Comparison of ENCODE assay signal across 10 cellular contexts in genomic region chr6:151681426-151682059, GRCh38.
DNase-seq lines count a peak whose midpoint lies in the region; ATAC-seq and TF ChIP-seq lines count a peak whose summit lies in the region.
"Had no signal": no experiment of that assay in that cellular context is flagged by ENCODE, and none has a peak within 500 bp of the region (broad histone marks: within the 10 kb centered on the region; RNA-seq: fewer than 3 reads in every experiment).

No MANE protein-coding gene starts in this region.

- no peak overlapping the region for H3K27ac Mint-ChIP-seq in GM23338
- no peak overlapping the region for H3K27ac Mint-ChIP-seq in activated naive CD8-positive, alpha-beta T cell treated with anti-CD3 and anti-CD28 coated beads, Interleukin-2, amount 50 U/mL, for 24 hours
- H3K27ac Mint-ChIP-seq in immature natural killer cell, result no peak overlapping the region

- no peak overlapping the region for H3K4me3 ChIP-seq in GM23338
- peak overlapping the region in 1 of 3 donors; percentile 4 for H3K4me3 ChIP-seq in liver (ENCODE audit: low read depth in 1 of 3, low read length in 3 of 3)
- H3K4me3 ChIP-seq in testis, result peak overlapping the region in 1 of 2 donors; percentile 30
- peak overlapping the region in 2 of 8 donors; percentile 12 to 29 for H3K4me3 ChIP-seq in spleen
- H3K4me3 ChIP-seq: prostate gland had no signal

- peak overlapping the region; percentile 95 for H2AFZ ChIP-seq in GM23338

- H3K9me2 ChIP-seq in GM23338 (ENCODE audit: insufficient read depth), result peaks cover 12% of the 10 kb centered on the region; the same call in 1 of the 2 replicates

- no peaks in the 10 kb centered on the region for H3K79me2 ChIP-seq in GM23338 (replicated peaks; ENCODE audit: insufficient read depth)

- H3K9me3 Mint-ChIP-seq in GM23338 (no peaks in the 10 kb centered on the region), immature natural killer cell (no peaks in the 10 kb centered on the region)
- H3K9me3 Mint-ChIP-seq in activated naive CD8-positive, alpha-beta T cell treated with anti-CD3 and anti-CD28 coated beads, Interleukin-2, amount 50 U/mL, for 24 hours, result no peaks in the 10 kb centered on the region

- ATAC-seq in GM23338 (no peak), HG03342 (IDR thresholded peaks at IDR 0.05; ENCODE audit: unreplicated experiment) (no peak)
- no peak for ATAC-seq in activated naive CD8-positive, alpha-beta T cell treated with anti-CD3 and anti-CD28 coated beads, Interleukin-2, amount 50 U/mL, for 24 hours
- ATAC-seq: SK-N-SH treated with all-trans-retinoic acid at 6 μM for 48 hours had no signal

- intact Hi-C loops in testis (cut with DNase I; ENCODE audit: low total_unique reads) (loop anchor here (10.0 kb wide), 1 partner anchor 433 kb away; no protein-coding TSS in a partner anchor), spleen (cut with DNase I; ENCODE audit: low total_unique reads) (no loop called here)

- DNase-seq in GM23338 (ENCODE audit: low spot score) (no peak), testis (peak; percentile 17), spleen (no peak), immature natural killer cell (no peak)
- DNase-seq in activated naive CD8-positive, alpha-beta T cell treated with anti-CD3 and anti-CD28 coated beads, Interleukin-2, amount 50 U/mL, for 24 hours, result no peak
- DNase-seq: NCI-H1417 treated with DMSO at 0.1 percent for 48 hours had no signal

- H3K4me3 Mint-ChIP-seq in GM23338 (no peak overlapping the region), immature natural killer cell (peak overlapping the region in 1 of 5 donors; percentile 48)
- H3K4me3 Mint-ChIP-seq in activated naive CD8-positive, alpha-beta T cell treated with anti-CD3 and anti-CD28 coated beads, Interleukin-2, amount 50 U/mL, for 24 hours, result peak overlapping the region; percentile 10

- H3K36me3 Mint-ChIP-seq in GM23338 (ENCODE audit: low read depth) (no peaks in the 10 kb centered on the region), immature natural killer cell (no peaks in the 10 kb centered on the region)
- no peaks in the 10 kb centered on the region for H3K36me3 Mint-ChIP-seq in activated naive CD8-positive, alpha-beta T cell treated with anti-CD3 and anti-CD28 coated beads, Interleukin-2, amount 50 U/mL, for 24 hours (ENCODE audit: low read depth)

- TF ChIP-seq CTCF in GM23338 (conservative IDR thresholded peaks at IDR 0.05; ENCODE audit: low read depth in 2 of 2), result no peak
- no peak for TF ChIP-seq CTCF in liver (IDR thresholded peaks at IDR 0.05; ENCODE audit: low read depth, low read length, missing input control)
- no peak for TF ChIP-seq CTCF in testis (IDR thresholded peaks at IDR 0.05)
- TF ChIP-seq CTCF in spleen (IDR thresholded peaks at IDR 0.05 in 8 of 11, conservative IDR thresholded peaks at IDR 0.05 in 3 of 11), result no peak

- H3K9me3 ChIP-seq in liver (ENCODE audit: control insufficient read depth in 4 of 4, low read length in 3 of 4) (no peaks in the 10 kb centered on the region), testis (no peaks in the 10 kb centered on the region), spleen (no peaks in the 10 kb centered on the region)
- H3K9me3 ChIP-seq: prostate gland had no signal

- H3K27me3 Mint-ChIP-seq in GM23338 (ENCODE audit: insufficient read depth, low read depth, poor library complexity) (no peaks in the 10 kb centered on the region), immature natural killer cell (ENCODE audit: low read depth in 3 of 3) (peaks cover 0 to 4% (median 3%) of the 10 kb centered on the region in 3 donors)
- H3K27me3 Mint-ChIP-seq in activated naive CD8-positive, alpha-beta T cell treated with anti-CD3 and anti-CD28 coated beads, Interleukin-2, amount 50 U/mL, for 24 hours, result peaks cover 13% of the 10 kb centered on the region

- H3K4me2 ChIP-seq in GM23338, result no peak overlapping the region

- peaks cover 10% of the 10 kb centered on the region for H3K4me1 ChIP-seq in GM23338 (ENCODE audit: insufficient read depth)
- H3K4me1 ChIP-seq in liver (ENCODE audit: control insufficient read depth in 4 of 4, insufficient read depth in 4 of 4, low read length in 3 of 4), result peaks cover 6 to 46% (median 40%) of the 10 kb centered on the region in 4 donors
- H3K4me1 ChIP-seq in testis, result no peaks in the 10 kb centered on the region
- peaks cover 0 to 16% (median 6%) of the 10 kb centered on the region in 6 donors for H3K4me1 ChIP-seq in spleen
- H3K4me1 ChIP-seq: prostate gland had no signal

- no peaks in the 10 kb centered on the region for H3F3A ChIP-seq in GM23338 (replicated peaks; ENCODE audit: low read depth)

- WGBS in liver, result 39% methylated on average over 23 of the region's 23 CpGs
- WGBS in testis, 2 donors, result 31 to 32% methylated on average over 15 to 23 of the region's 23 CpGs
- WGBS in spleen, 5 donors, result 19 to 32% (median 22%) methylated on average over 23 of the region's 23 CpGs

- H4K20me1 ChIP-seq in GM23338 (replicated peaks; ENCODE audit: insufficient read depth), result no peaks in the 10 kb centered on the region

- H3K36me3 ChIP-seq in GM23338 (ENCODE audit: insufficient read depth) (no peaks in the 10 kb centered on the region), liver (ENCODE audit: control insufficient read depth in 4 of 4, insufficient read depth in 3 of 4, low read depth in 1 of 4, low read length in 3 of 4) (no peaks in the 10 kb centered on the region), testis (ENCODE audit: low read depth, missing control alignments) (no peaks in the 10 kb centered on the region), spleen (no peaks in the 10 kb centered on the region)
- H3K36me3 ChIP-seq: prostate gland had no signal

- TF ChIP-seq POLR2A in testis (IDR thresholded peaks at IDR 0.05), result no peak
- no peak for TF ChIP-seq POLR2A in spleen (IDR thresholded peaks at IDR 0.05)

- TF ChIP-seq RAD21 in liver (IDR thresholded peaks at IDR 0.05), result no peak

- H3K4me1 Mint-ChIP-seq in GM23338 (peaks cover 14% of the 10 kb centered on the region), immature natural killer cell (peaks cover 4 to 9% of the 10 kb centered on the region in 2 donors)
- H3K4me1 Mint-ChIP-seq in activated naive CD8-positive, alpha-beta T cell treated with anti-CD3 and anti-CD28 coated beads, Interleukin-2, amount 50 U/mL, for 24 hours, result peaks cover 19% of the 10 kb centered on the region

- H3K9ac ChIP-seq in liver (ENCODE audit: low read depth in 1 of 2, low read length in 2 of 2), result peak overlapping the region in 1 of 2 donors; percentile 31

- H3K27ac ChIP-seq in GM23338 (ENCODE audit: low read depth), result no peak overlapping the region
- H3K27ac ChIP-seq in liver (ENCODE audit: low read depth in 1 of 2, low read length in 2 of 2), result peak overlapping the region; percentile 72 to 76
- H3K27ac ChIP-seq in testis, result no peak overlapping the region
- peak overlapping the region in 3 of 8 donors; percentile 2 to 32 (median 23) for H3K27ac ChIP-seq in spleen

- H3K27me3 ChIP-seq in GM23338 (ENCODE audit: insufficient read depth) (no peaks in the 10 kb centered on the region), liver (ENCODE audit: control insufficient read depth in 4 of 4, insufficient read depth in 4 of 4, low read length in 3 of 4) (no peaks in the 10 kb centered on the region), testis (no peaks in the 10 kb centered on the region), spleen (replicated peaks in 1 of 7) (no peaks in the 10 kb centered on the region)

TF ChIP-seq in GM23338, 12 proteins besides CTCF, POLR2A, EP300 and RAD21 (continues in another document):
- TF ChIP-seq POLR2AphosphoS5 (IDR thresholded peaks at IDR 0.05; ENCODE audit: low read depth) (no peak), EZH2 (IDR thresholded peaks at IDR 0.05; ENCODE audit: low read depth, unreplicated experiment) (no peak), EZH2phosphoT487 (IDR thresholded peaks at IDR 0.05; ENCODE audit: unreplicated experiment) (no peak), NANOG (IDR thresholded peaks at IDR 0.05; ENCODE audit: borderline replicate concordance) (no peak), ZNF114 (CRISPR knock-in tag; IDR thresholded peaks at IDR 0.05) (no peak)

TF ChIP-seq in liver, 16 proteins besides CTCF, POLR2A, EP300 and RAD21:
- TF ChIP-seq HNF4A (conservative IDR thresholded peaks at IDR 0.05), result peak; percentile 6 to 33
- TF ChIP-seq JUND (IDR thresholded peaks at IDR 0.05), result no peak

Comparison
In these comparisons a context has a peak if more than half of its experiments do, and no peak if none do; other contexts are left out.
1. H3K27ac ChIP-seq: peak in liver (2 of 2); none in GM23338 (single experiment) and testis (0 of 2).